ENCODE assay signal across 7 cellular contexts in genomic region chr21:29499734-29500343, GRCh38.
A peak's percentile ranks its signal among the peaks of the same experiment; 100 is the strongest.
DNase-seq lines count a peak whose midpoint lies in the region; ATAC-seq and FAIRE-seq lines count a peak whose summit lies in the region.

No MANE protein-coding gene starts in this region.

- ATAC-seq in HG03439 (IDR thresholded peaks at IDR 0.05; ENCODE audit: unreplicated experiment) (no peak), HG03280 (IDR thresholded peaks at IDR 0.05; ENCODE audit: unreplicated experiment) (no peak), HG03565 (IDR thresholded peaks at IDR 0.05; ENCODE audit: unreplicated experiment) (no peak)

- no peaks in the 10 kb centered on the region for H3K36me3 ChIP-seq in iPS DF 6.9 (ENCODE audit: control insufficient read depth, insufficient read depth, low read length)

- H3K4me1 ChIP-seq in iPS DF 6.9 (ENCODE audit: control insufficient read depth, insufficient read depth, low read length), result no peaks in the 10 kb centered on the region

- H3K27me3 ChIP-seq in iPS DF 6.9 (ENCODE audit: control insufficient read depth, insufficient read depth, low read length), result no peaks in the 10 kb centered on the region

- H3K9me3 ChIP-seq in iPS DF 6.9 (ENCODE audit: control insufficient read depth, insufficient read depth, low read length), result peaks cover 1% of the 10 kb centered on the region; the same call in 1 of the 2 replicates

- no peak overlapping the region for H3K27ac ChIP-seq in iPS DF 6.9 (ENCODE audit: low read length)

- no CpG with 5 or more reads among the region's 10 CpGs for WGBS in iPS DF 6.9 (ENCODE audit: insufficient coverage, insufficient read length)

- no peak for FAIRE-seq in HTR-8/SVneo (lab: Jason Lieb, UNC)

- no peak overlapping the region for H3K4me3 ChIP-seq in iPS DF 6.9 (ENCODE audit: low read length)

- DNase-seq in EL (peak; percentile 61), HTR-8/SVneo (ENCODE audit: insufficient read length, low spot score) (peak; percentile 18), SW 1271 (lab: John Stamatoyannopoulos, UW) (peak; percentile 4 to 62), iPS DF 6.9 (ENCODE audit: low read depth, low spot score) (peak; percentile 72)

Comparison
In these comparisons a context has a peak if more than half of its experiments do, and no peak if none do; other contexts are left out.
1. DNase-seq: peak in every context shown above with its lines; median percentile 72 in iPS DF 6.9; 61 in EL; 33 in SW 1271; 18 in HTR-8/SVneo.